1 cellular context compared by ENCODE assay signal in the genomic region with DNA sequence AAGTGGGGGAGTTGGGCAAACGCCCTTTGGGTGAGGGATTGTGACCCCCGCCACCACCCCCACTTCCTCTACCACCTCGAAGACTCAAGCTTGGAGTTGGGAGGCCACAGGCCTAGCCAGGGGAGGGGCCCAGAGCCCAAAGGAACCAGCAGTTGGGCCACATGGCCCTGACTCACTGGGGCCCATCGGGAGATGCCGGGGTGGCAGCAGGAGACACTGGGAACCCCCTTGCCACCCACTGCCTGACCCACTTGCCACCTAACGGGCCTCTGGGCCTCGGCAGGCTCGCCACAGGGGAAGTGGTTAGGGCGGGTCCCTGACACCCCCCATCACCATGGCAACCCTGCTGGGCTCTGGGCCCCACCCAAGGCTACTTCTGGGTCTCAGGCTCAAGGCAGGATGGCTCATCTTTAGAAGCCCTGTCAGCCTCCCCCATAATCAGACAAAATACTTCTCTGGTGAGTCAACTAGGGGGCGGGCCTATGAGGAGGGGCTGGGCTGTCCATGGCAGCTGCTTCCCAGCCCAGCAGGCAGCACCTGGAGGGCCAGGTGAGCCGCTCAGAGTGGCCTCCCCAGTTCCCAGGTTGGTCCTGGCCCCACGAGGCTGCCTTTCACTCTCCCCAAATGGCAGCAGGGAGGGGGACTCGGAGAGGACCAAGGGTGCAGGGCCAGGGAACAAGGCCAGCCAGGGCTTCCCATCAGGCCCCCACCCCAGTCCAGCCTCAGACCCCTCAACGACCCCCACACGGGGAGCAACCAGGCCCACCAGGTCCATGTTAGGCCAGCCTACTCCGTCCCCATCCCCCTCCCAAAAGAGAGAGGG.
TF ChIP-seq lines count a peak whose summit lies in the region.

No MANE protein-coding gene starts in this region.

TF ChIP-seq in K562, 482 proteins besides CTCF, POLR2A, EP300 and RAD21 (continued from another document and continues in another):
- TF ChIP-seq, protein P1, sequence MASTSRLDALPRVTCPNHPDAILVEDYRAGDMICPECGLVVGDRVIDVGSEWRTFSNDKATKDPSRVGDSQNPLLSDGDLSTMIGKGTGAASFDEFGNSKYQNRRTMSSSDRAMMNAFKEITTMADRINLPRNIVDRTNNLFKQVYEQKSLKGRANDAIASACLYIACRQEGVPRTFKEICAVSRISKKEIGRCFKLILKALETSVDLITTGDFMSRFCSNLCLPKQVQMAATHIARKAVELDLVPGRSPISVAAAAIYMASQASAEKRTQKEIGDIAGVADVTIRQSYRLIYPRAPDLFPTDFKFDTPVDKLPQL (IDR thresholded peaks at IDR 0.05; ENCODE audit: extremely low read depth, insufficient read length) = no peak
- TF ChIP-seq NONO (IDR thresholded peaks at IDR 0.05; ENCODE audit: low read depth in 2 of 2, low read length in 1 of 2) (no peak), SAFB (IDR thresholded peaks at IDR 0.05; ENCODE audit: borderline replicate concordance, low read depth, low read length) (no peak), KLF10 (CRISPR knock-in tag; IDR thresholded peaks at IDR 0.05) (no peak), ZNF133 (CRISPR knock-in tag; IDR thresholded peaks at IDR 0.05) (no peak), NFYB (IDR thresholded peaks at IDR 0.05; ENCODE audit: extremely low read depth, insufficient read length) (no peak), GATA2 (CRISPR knock-in tag; IDR thresholded peaks at IDR 0.05) (no peak), ZNF217 (CRISPR knock-in tag; IDR thresholded peaks at IDR 0.05) (no peak), ZNF507 (tag; conservative IDR thresholded peaks at IDR 0.05) (no peak), MYNN (IDR thresholded peaks at IDR 0.05) (0 out of 2 replicates have a peak, but pooled peaks have one; percentile 48), MYNN (CRISPR knock-in tag; IDR thresholded peaks at IDR 0.05) (no peak), CBX3 (IDR thresholded peaks at IDR 0.05; ENCODE audit: borderline replicate concordance in 1 of 2, low read length in 2 of 2) (no peak), ZBTB8A (IDR thresholded peaks at IDR 0.05; ENCODE audit: partially characterized antibody) (no peak), ADNP (tag; IDR thresholded peaks at IDR 0.05) (no peak), CBFA2T2 (conservative IDR thresholded peaks at IDR 0.05) (no peak), SMARCA5 (IDR thresholded peaks at IDR 0.05) (no peak), TCF3 (CRISPR knock-in tag; IDR thresholded peaks at IDR 0.05) (0 out of 2 replicates have a peak, but pooled peaks have one; percentile 22), PRMT5 (CRISPR knock-in tag; IDR thresholded peaks at IDR 0.05) (no peak), NELFE (IDR thresholded peaks at IDR 0.05; ENCODE audit: insufficient read depth, insufficient read length) (no peak), ZNF717 (CRISPR knock-in tag; IDR thresholded peaks at IDR 0.05) (no peak), POLR2B (IDR thresholded peaks at IDR 0.05; ENCODE audit: low read depth, partially characterized antibody) (peak; percentile 56), ZNF583 (CRISPR knock-in tag; IDR thresholded peaks at IDR 0.05) (no peak), NCOA6 (IDR thresholded peaks at IDR 0.05) (no peak), STAT5A (IDR thresholded peaks at IDR 0.05; ENCODE audit: borderline replicate concordance, low read length) (no peak), CXXC5 (CRISPR knock-in tag; IDR thresholded peaks at IDR 0.05) (no peak), POLR3A (IDR thresholded peaks at IDR 0.05; ENCODE audit: borderline replicate concordance, extremely low read depth, insufficient read depth, insufficient read length) (no peak), KLF16 (IDR thresholded peaks at IDR 0.05) (peak; percentile 57; the same call in 1 of the 2 replicates), KDM4B (IDR thresholded peaks at IDR 0.05; ENCODE audit: borderline replicate concordance in 2 of 2, low read depth in 1 of 2) (no peak), ZKSCAN8 (CRISPR knock-in tag; IDR thresholded peaks at IDR 0.05) (no peak), HDAC3 (IDR thresholded peaks at IDR 0.05; ENCODE audit: borderline replicate concordance, partially characterized antibody) (no peak), SMAD1 (IDR thresholded peaks at IDR 0.05; ENCODE audit: low read depth, low read length, partially characterized antibody) (no peak), BRF1 (IDR thresholded peaks at IDR 0.05; ENCODE audit: borderline replicate concordance, extremely low read depth, insufficient read length) (no peak), KDM1A (IDR thresholded peaks at IDR 0.05) (peak in 1 of 2 experiments; percentile 54; a peak in 3 of 4 replicates)
- TF ChIP-seq, protein P2, sequence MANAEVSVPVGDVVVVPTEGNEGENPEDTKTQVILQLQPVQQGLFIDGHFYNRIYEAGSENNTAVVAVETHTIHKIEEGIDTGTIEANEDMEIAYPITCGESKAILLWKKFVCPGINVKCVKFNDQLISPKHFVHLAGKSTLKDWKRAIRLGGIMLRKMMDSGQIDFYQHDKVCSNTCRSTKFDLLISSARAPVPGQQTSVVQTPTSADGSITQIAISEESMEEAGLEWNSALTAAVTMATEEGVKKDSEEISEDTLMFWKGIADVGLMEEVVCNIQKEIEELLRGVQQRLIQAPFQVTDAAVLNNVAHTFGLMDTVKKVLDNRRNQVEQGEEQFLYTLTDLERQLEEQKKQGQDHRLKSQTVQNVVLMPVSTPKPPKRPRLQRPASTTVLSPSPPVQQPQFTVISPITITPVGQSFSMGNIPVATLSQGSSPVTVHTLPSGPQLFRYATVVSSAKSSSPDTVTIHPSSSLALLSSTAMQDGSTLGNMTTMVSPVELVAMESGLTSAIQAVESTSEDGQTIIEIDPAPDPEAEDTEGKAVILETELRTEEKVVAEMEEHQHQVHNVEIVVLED (CRISPR knock-in tag; IDR thresholded peaks at IDR 0.05) = no peak
- TF ChIP-seq, protein P3, sequence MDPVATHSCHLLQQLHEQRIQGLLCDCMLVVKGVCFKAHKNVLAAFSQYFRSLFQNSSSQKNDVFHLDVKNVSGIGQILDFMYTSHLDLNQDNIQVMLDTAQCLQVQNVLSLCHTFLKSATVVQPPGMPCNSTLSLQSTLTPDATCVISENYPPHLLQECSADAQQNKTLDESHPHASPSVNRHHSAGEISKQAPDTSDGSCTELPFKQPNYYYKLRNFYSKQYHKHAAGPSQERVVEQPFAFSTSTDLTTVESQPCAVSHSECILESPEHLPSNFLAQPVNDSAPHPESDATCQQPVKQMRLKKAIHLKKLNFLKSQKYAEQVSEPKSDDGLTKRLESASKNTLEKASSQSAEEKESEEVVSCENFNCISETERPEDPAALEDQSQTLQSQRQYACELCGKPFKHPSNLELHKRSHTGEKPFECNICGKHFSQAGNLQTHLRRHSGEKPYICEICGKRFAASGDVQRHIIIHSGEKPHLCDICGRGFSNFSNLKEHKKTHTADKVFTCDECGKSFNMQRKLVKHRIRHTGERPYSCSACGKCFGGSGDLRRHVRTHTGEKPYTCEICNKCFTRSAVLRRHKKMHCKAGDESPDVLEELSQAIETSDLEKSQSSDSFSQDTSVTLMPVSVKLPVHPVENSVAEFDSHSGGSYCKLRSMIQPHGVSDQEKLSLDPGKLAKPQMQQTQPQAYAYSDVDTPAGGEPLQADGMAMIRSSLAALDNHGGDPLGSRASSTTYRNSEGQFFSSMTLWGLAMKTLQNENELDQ (CRISPR knock-in tag; IDR thresholded peaks at IDR 0.05; ENCODE audit: borderline replicate concordance) = no peak
- TF ChIP-seq, protein P4, sequence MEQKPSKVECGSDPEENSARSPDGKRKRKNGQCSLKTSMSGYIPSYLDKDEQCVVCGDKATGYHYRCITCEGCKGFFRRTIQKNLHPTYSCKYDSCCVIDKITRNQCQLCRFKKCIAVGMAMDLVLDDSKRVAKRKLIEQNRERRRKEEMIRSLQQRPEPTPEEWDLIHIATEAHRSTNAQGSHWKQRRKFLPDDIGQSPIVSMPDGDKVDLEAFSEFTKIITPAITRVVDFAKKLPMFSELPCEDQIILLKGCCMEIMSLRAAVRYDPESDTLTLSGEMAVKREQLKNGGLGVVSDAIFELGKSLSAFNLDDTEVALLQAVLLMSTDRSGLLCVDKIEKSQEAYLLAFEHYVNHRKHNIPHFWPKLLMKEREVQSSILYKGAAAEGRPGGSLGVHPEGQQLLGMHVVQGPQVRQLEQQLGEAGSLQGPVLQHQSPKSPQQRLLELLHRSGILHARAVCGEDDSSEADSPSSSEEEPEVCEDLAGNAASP (IDR thresholded peaks at IDR 0.05) = no peak
- TF ChIP-seq, protein P5, sequence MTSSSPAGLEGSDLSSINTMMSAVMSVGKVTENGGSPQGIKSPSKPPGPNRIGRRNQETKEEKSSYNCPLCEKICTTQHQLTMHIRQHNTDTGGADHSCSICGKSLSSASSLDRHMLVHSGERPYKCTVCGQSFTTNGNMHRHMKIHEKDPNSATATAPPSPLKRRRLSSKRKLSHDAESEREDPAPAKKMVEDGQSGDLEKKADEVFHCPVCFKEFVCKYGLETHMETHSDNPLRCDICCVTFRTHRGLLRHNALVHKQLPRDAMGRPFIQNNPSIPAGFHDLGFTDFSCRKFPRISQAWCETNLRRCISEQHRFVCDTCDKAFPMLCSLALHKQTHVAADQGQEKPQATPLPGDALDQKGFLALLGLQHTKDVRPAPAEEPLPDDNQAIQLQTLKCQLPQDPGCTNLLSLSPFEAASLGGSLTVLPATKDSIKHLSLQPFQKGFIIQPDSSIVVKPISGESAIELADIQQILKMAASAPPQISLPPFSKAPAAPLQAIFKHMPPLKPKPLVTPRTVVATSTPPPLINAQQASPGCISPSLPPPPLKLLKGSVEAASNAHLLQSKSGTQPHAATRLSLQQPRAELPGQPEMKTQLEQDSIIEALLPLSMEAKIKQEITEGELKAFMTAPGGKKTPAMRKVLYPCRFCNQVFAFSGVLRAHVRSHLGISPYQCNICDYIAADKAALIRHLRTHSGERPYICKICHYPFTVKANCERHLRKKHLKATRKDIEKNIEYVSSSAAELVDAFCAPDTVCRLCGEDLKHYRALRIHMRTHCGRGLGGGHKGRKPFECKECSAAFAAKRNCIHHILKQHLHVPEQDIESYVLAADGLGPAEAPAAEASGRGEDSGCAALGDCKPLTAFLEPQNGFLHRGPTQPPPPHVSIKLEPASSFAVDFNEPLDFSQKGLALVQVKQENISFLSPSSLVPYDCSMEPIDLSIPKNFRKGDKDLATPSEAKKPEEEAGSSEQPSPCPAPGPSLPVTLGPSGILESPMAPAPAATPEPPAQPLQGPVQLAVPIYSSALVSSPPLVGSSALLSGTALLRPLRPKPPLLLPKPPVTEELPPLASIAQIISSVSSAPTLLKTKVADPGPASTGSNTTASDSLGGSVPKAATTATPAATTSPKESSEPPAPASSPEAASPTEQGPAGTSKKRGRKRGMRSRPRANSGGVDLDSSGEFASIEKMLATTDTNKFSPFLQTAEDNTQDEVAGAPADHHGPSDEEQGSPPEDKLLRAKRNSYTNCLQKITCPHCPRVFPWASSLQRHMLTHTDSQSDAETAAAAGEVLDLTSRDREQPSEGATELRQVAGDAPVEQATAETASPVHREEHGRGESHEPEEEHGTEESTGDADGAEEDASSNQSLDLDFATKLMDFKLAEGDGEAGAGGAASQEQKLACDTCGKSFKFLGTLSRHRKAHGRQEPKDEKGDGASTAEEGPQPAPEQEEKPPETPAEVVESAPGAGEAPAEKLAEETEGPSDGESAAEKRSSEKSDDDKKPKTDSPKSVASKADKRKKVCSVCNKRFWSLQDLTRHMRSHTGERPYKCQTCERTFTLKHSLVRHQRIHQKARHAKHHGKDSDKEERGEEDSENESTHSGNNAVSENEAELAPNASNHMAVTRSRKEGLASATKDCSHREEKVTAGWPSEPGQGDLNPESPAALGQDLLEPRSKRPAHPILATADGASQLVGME (CRISPR knock-in tag; IDR thresholded peaks at IDR 0.05) = no peak
- TF ChIP-seq, protein P6, sequence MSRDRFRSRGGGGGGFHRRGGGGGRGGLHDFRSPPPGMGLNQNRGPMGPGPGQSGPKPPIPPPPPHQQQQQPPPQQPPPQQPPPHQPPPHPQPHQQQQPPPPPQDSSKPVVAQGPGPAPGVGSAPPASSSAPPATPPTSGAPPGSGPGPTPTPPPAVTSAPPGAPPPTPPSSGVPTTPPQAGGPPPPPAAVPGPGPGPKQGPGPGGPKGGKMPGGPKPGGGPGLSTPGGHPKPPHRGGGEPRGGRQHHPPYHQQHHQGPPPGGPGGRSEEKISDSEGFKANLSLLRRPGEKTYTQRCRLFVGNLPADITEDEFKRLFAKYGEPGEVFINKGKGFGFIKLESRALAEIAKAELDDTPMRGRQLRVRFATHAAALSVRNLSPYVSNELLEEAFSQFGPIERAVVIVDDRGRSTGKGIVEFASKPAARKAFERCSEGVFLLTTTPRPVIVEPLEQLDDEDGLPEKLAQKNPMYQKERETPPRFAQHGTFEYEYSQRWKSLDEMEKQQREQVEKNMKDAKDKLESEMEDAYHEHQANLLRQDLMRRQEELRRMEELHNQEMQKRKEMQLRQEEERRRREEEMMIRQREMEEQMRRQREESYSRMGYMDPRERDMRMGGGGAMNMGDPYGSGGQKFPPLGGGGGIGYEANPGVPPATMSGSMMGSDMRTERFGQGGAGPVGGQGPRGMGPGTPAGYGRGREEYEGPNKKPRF (IDR thresholded peaks at IDR 0.05; ENCODE audit: low read depth, low read length) = no peak
- TF ChIP-seq, protein P7, sequence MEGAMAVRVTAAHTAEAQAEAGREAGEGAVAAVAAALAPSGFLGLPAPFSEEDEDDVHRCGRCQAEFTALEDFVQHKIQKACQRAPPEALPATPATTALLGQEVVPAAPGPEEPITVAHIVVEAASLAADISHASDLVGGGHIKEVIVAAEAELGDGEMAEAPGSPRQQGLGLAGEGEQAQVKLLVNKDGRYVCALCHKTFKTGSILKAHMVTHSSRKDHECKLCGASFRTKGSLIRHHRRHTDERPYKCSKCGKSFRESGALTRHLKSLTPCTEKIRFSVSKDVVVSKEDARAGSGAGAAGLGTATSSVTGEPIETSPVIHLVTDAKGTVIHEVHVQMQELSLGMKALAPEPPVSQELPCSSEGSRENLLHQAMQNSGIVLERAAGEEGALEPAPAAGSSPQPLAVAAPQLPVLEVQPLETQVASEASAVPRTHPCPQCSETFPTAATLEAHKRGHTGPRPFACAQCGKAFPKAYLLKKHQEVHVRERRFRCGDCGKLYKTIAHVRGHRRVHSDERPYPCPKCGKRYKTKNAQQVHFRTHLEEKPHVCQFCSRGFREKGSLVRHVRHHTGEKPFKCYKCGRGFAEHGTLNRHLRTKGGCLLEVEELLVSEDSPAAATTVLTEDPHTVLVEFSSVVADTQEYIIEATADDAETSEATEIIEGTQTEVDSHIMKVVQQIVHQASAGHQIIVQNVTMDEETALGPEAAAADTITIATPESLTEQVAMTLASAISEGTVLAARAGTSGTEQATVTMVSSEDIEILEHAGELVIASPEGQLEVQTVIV (CRISPR knock-in tag; IDR thresholded peaks at IDR 0.05; ENCODE audit: borderline replicate concordance) = no peak
- TF ChIP-seq, protein P8, sequence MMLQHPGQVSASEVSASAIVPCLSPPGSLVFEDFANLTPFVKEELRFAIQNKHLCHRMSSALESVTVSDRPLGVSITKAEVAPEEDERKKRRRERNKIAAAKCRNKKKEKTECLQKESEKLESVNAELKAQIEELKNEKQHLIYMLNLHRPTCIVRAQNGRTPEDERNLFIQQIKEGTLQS (IDR thresholded peaks at IDR 0.05) = peak; percentile 93
- TF ChIP-seq, protein P8 (CRISPR knock-in tag; conservative IDR thresholded peaks at IDR 0.05) = peak; percentile 74; the same call in 1 of the 2 replicates
